ENCODE assay signal across 1 cellular context in the genomic region with DNA sequence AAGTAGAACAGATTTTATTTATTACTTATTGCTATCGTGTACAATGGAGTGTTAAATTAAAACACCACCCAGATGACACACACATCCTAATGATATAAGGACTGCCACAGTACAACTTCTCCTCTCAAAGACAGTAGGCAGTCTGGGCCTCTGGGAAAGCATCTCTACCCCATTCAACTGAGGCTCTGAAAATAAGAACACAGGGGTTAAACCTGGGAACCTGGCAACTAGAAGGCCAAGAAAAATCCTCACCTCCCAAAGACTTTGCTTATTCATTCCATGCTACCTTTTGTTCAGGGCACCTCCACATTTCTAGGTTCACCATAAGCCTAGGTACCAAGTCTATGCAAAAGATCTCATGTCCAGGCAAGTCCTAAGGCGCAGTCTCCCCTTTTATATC.
TF ChIP-seq lines count a peak whose summit lies in the region.

No MANE protein-coding gene starts in this region.

TF ChIP-seq in H1, 55 proteins besides CTCF, POLR2A, EP300 and RAD21:
- TF ChIP-seq TEAD4 (IDR thresholded peaks at IDR 0.05; ENCODE audit: low read depth, low read length): no peak
- no peak for TF ChIP-seq SRF (IDR thresholded peaks at IDR 0.05; ENCODE audit: low read depth, low read length)
- TF ChIP-seq HDAC2 (IDR thresholded peaks at IDR 0.05; ENCODE audit: borderline replicate concordance in 1 of 2, low read depth in 2 of 2, low read length in 2 of 2): no peak
- TF ChIP-seq, protein P1, sequence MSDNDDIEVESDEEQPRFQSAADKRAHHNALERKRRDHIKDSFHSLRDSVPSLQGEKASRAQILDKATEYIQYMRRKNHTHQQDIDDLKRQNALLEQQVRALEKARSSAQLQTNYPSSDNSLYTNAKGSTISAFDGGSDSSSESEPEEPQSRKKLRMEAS (IDR thresholded peaks at IDR 0.05): no peak
- no peak for TF ChIP-seq POLR2AphosphoS5 (IDR thresholded peaks at IDR 0.05; ENCODE audit: low read depth, low read length)
- TF ChIP-seq BACH1 (IDR thresholded peaks at IDR 0.05; ENCODE audit: low read length): no peak
- no peak for TF ChIP-seq HDAC6 (IDR thresholded peaks at IDR 0.05; ENCODE audit: low read depth, low read length)
- no peak for TF ChIP-seq GTF2F1 (IDR thresholded peaks at IDR 0.05; ENCODE audit: borderline replicate concordance, low read depth, low read length)
- TF ChIP-seq, protein P2, sequence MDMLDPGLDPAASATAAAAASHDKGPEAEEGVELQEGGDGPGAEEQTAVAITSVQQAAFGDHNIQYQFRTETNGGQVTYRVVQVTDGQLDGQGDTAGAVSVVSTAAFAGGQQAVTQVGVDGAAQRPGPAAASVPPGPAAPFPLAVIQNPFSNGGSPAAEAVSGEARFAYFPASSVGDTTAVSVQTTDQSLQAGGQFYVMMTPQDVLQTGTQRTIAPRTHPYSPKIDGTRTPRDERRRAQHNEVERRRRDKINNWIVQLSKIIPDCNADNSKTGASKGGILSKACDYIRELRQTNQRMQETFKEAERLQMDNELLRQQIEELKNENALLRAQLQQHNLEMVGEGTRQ (IDR thresholded peaks at IDR 0.05; ENCODE audit: low read length): no peak
- no peak for TF ChIP-seq CREB1 (IDR thresholded peaks at IDR 0.05)
- TF ChIP-seq PHF8 (conservative IDR thresholded peaks at IDR 0.05; ENCODE audit: low read depth, low read length): no peak
- no peak for TF ChIP-seq NRF1 (IDR thresholded peaks at IDR 0.05; ENCODE audit: low read depth, low read length)
- no peak for TF ChIP-seq TBP (IDR thresholded peaks at IDR 0.05; ENCODE audit: low read depth, low read length)
- TF ChIP-seq SAP30 (IDR thresholded peaks at IDR 0.05; ENCODE audit: insufficient read depth, insufficient replicate concordance, low read length): no peak
- TF ChIP-seq SIX5 (IDR thresholded peaks at IDR 0.05; ENCODE audit: low read depth, low read length): no peak
- no peak for TF ChIP-seq CBX5 (IDR thresholded peaks at IDR 0.05; ENCODE audit: low read depth, low read length)
- TF ChIP-seq BRCA1 (IDR thresholded peaks at IDR 0.05; ENCODE audit: low read depth, low read length): no peak
TF ChIP-seq in H1: peak in this region for 0.
